ENCODE assay signal across 16 cellular contexts in the genomic region with DNA sequence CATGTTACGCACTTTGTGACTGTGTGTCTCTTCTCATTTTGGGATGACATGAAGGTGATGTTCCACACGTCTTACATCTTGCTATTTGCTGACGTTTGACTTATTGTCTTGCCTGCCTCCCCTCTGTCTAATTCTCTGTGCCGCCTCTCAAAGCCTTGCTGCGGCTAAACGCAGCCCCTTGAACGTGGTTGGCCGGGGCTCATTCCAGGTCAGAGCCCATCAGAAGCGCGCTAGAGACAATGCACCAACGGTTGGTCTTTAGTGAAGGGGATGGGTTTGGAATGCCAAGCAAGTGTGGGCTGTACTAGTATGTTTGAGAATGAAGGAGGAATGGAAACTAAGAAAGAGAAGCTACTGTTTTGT. TPM values are rescaled to one million over a fixed set of nuclear protein-coding genes. Genes with fewer than 3 reads are reported as not detected.
DNase-seq lines count a peak whose midpoint lies in the region; ATAC-seq and TF ChIP-seq lines count a peak whose summit lies in the region.
"Had no signal": no experiment of that assay in that cellular context is flagged by ENCODE, and none has a peak within 500 bp of the region (broad histone marks: within the 10 kb centered on the region; RNA-seq: fewer than 3 reads in every experiment).

No MANE protein-coding gene starts in this region.

- H3K9me3 ChIP-seq in mesenchymal stem cell (ENCODE audit: control insufficient read depth, low read length) (no peaks in the 10 kb centered on the region), upper lobe of left lung (no peaks in the 10 kb centered on the region), gastroesophageal sphincter (no peaks in the 10 kb centered on the region)
- H3K9me3 ChIP-seq: ascending aorta, neutrophil had no signal

- no peaks in the 10 kb centered on the region for H3K9me3 Mint-ChIP-seq in activated naive CD4-positive, alpha-beta T cell treated with anti-CD3 and anti-CD28 coated beads, Interleukin-2, amount 50 U/mL, for 72 hours
- no peaks in the 10 kb centered on the region for H3K9me3 Mint-ChIP-seq in activated naive CD4-positive, alpha-beta T cell treated with anti-CD3 and anti-CD28 coated beads, Interleukin-2, amount 10 ng/mL, durations not matched to agents 7 days and 5 days
- no peaks in the 10 kb centered on the region for H3K9me3 Mint-ChIP-seq in activated naive CD8-positive, alpha-beta T cell (ENCODE audit: low read depth)
- H3K9me3 Mint-ChIP-seq: T-helper 1 cell treated with Interleukin-12 subunit alpha and Interleukin-12 subunit beta and Interleukin-4 antibody, amounts not matched to agents 30 μg/mL and 1 μg/mL, for 36 hours had no signal

- no peak overlapping the region for H3K23ac ChIP-seq in mesenchymal stem cell (ENCODE audit: low read length in 2 of 2)

- H4K91ac ChIP-seq in mesenchymal stem cell (ENCODE audit: low read length) = no peak overlapping the region

- H3K4ac ChIP-seq in mesenchymal stem cell (ENCODE audit: low read depth in 1 of 2, low read length in 2 of 2) = no peak overlapping the region

- H2BK120ac ChIP-seq in mesenchymal stem cell (ENCODE audit: low read depth, low read length) = no peak overlapping the region

- no peak overlapping the region for H3K14ac ChIP-seq in mesenchymal stem cell (ENCODE audit: low read length in 2 of 2)

- CTCF ChIA-PET in activated naive CD4-positive, alpha-beta T cell treated with anti-CD3 and anti-CD28 coated beads, Interleukin-2, amount 10 ng/mL, durations not matched to agents 7 days and 5 days (lab: Charles Lee) = no interaction called here

- no peaks in the 10 kb centered on the region for H3K27me3 Mint-ChIP-seq in activated naive CD4-positive, alpha-beta T cell treated with anti-CD3 and anti-CD28 coated beads, Interleukin-2, amount 10 ng/mL, durations not matched to agents 7 days and 5 days
- no peaks in the 10 kb centered on the region for H3K27me3 Mint-ChIP-seq in activated naive CD8-positive, alpha-beta T cell

- peaks cover 3% of the 10 kb centered on the region for H3K4me1 Mint-ChIP-seq in activated naive CD4-positive, alpha-beta T cell treated with anti-CD3 and anti-CD28 coated beads, Interleukin-2, amount 10 ng/mL, durations not matched to agents 7 days and 5 days
- H3K4me1 Mint-ChIP-seq in activated naive CD8-positive, alpha-beta T cell (ENCODE audit: low read depth) = peaks cover 74% of the 10 kb centered on the region

- H4K8ac ChIP-seq in mesenchymal stem cell (ENCODE audit: low read length) = peak overlapping the region; percentile 27

- H3K4me3 ChIP-seq in mesenchymal stem cell (ENCODE audit: insufficient read depth in 1 of 2, low read depth in 1 of 2, low read length in 2 of 2) = no peak overlapping the region
- H3K4me3 ChIP-seq in upper lobe of left lung = no peak overlapping the region
- no peak overlapping the region for H3K4me3 ChIP-seq in gastroesophageal sphincter
- H3K4me3 ChIP-seq: ascending aorta had no signal

- H3K4me3 Mint-ChIP-seq in activated naive CD4-positive, alpha-beta T cell treated with anti-CD3 and anti-CD28 coated beads, Interleukin-2, amount 10 ng/mL, durations not matched to agents 7 days and 5 days = no peak overlapping the region
- H3K4me3 Mint-ChIP-seq in activated naive CD8-positive, alpha-beta T cell = no peak overlapping the region
- H3K4me3 Mint-ChIP-seq: T-helper 1 cell treated with Interleukin-12 subunit alpha and Interleukin-12 subunit beta and Interleukin-4 antibody, amounts not matched to agents 30 μg/mL and 1 μg/mL, for 36 hours had no signal

- H3K4me2 ChIP-seq in mesenchymal stem cell (ENCODE audit: low read length, poor library complexity, severe bottlenecking) = no peak overlapping the region

- H2BK15ac ChIP-seq in mesenchymal stem cell (ENCODE audit: low read depth, poor library complexity, severe bottlenecking) = no peak overlapping the region

- DNase-seq in activated naive CD4-positive, alpha-beta T cell treated with anti-CD3 and anti-CD28 coated beads, Interleukin-2, amount 50 U/mL, for 72 hours (ENCODE audit: low spot score in 2 of 2) = no peak
- no peak for DNase-seq in activated naive CD4-positive, alpha-beta T cell treated with anti-CD3 and anti-CD28 coated beads, Interleukin-2, amount 10 ng/mL, durations not matched to agents 7 days and 5 days
- DNase-seq in mesenchymal stem cell = no peak
- no peak for DNase-seq in upper lobe of left lung
- DNase-seq in SK-N-DZ (ENCODE audit: low spot score) = no peak
- DNase-seq: dermis blood vessel endothelial cell; islet precursor cell; Karpas-422; mesendoderm; NK-92 treated with Interleukin-12 subunit alpha and Interleukin-12 subunit beta, amount 100 ng/mL, for 24 hours had no signal

- H2BK5ac ChIP-seq in mesenchymal stem cell (ENCODE audit: low read depth, low read length, poor library complexity, severe bottlenecking) = no peak overlapping the region

- peak in 1 of 2 donors; percentile 24 for ATAC-seq in activated naive CD4-positive, alpha-beta T cell treated with anti-CD3 and anti-CD28 coated beads, Interleukin-2, amount 50 U/mL, for 72 hours
- ATAC-seq in HG03565 (IDR thresholded peaks at IDR 0.05; ENCODE audit: unreplicated experiment) = no peak
- ATAC-seq in upper lobe of left lung (ENCODE audit: low FRiP score in 2 of 2) = no peak
- ATAC-seq in gastroesophageal sphincter = no peak

- no peak overlapping the region for H3K18ac ChIP-seq in mesenchymal stem cell (ENCODE audit: low read depth in 1 of 2, low read length in 2 of 2)

- H3K36me3 ChIP-seq in mesenchymal stem cell (ENCODE audit: control insufficient read depth in 1 of 2, insufficient read depth in 2 of 2, low read depth in 1 of 2, low read length in 2 of 2) (peaks cover 0 to 3% of the 10 kb centered on the region in 2 experiments), upper lobe of left lung (no peaks in the 10 kb centered on the region), gastroesophageal sphincter (no peaks in the 10 kb centered on the region)
- H3K36me3 ChIP-seq: ascending aorta, neutrophil had no signal

- TF ChIP-seq CTCF in upper lobe of left lung (IDR thresholded peaks at IDR 0.05) (no peak), gastroesophageal sphincter (IDR thresholded peaks at IDR 0.05) (no peak)

- H2BK12ac ChIP-seq in mesenchymal stem cell (ENCODE audit: low read length in 2 of 2) = no peak overlapping the region

- H3K4me1 ChIP-seq in mesenchymal stem cell (ENCODE audit: control insufficient read depth, insufficient read depth, low read depth, low read length) (peaks cover 25% of the 10 kb centered on the region), upper lobe of left lung (peaks cover 15 to 30% (median 25%) of the 10 kb centered on the region in 4 donors), gastroesophageal sphincter (peaks cover 3 to 77% (median 25%) of the 10 kb centered on the region in 3 donors)

- H3K79me1 ChIP-seq in mesenchymal stem cell (replicated peaks; ENCODE audit: low read length, poor library complexity, severe bottlenecking) = peaks cover 16% of the 10 kb centered on the region

- H3K27ac Mint-ChIP-seq in activated naive CD4-positive, alpha-beta T cell treated with anti-CD3 and anti-CD28 coated beads, Interleukin-2, amount 50 U/mL, for 72 hours = peak overlapping the region; percentile 80 to 89
- no peak overlapping the region for H3K27ac Mint-ChIP-seq in activated naive CD4-positive, alpha-beta T cell treated with anti-CD3 and anti-CD28 coated beads, Interleukin-2, amount 10 ng/mL, durations not matched to agents 7 days and 5 days
- H3K27ac Mint-ChIP-seq in activated naive CD8-positive, alpha-beta T cell = peak overlapping the region; percentile 92

- H3K27ac ChIP-seq in mesenchymal stem cell (ENCODE audit: low read length, poor library complexity, severe bottlenecking) = no peak overlapping the region
- no peak overlapping the region for H3K27ac ChIP-seq in upper lobe of left lung
- H3K27ac ChIP-seq in gastroesophageal sphincter = no peak overlapping the region
- H3K27ac ChIP-seq: ascending aorta, neutrophil had no signal

- TF ChIP-seq POLR2A in upper lobe of left lung (IDR thresholded peaks at IDR 0.05) (no peak), gastroesophageal sphincter (IDR thresholded peaks at IDR 0.05) (no peak)

- no peak overlapping the region for H3K9ac ChIP-seq in mesenchymal stem cell (ENCODE audit: low read length)

- H2AFZ ChIP-seq in mesenchymal stem cell (ENCODE audit: low read depth, low read length) = no peak overlapping the region

- WGBS in mesenchymal stem cell = 90% methylated on average over 11 of the region's 11 CpGs
- 88 to 92% methylated on average over 11 of the region's 11 CpGs for WGBS in upper lobe of left lung, 2 donors
- WGBS in gastroesophageal sphincter (ENCODE audit: low coverage in 1 of 2), 2 donors = 84 to 100% methylated on average over 2 to 11 of the region's 11 CpGs

- H3K27me3 ChIP-seq in mesenchymal stem cell (ENCODE audit: control insufficient read depth in 1 of 2, insufficient read depth in 1 of 2, low read length in 2 of 2) = no peaks in the 10 kb centered on the region
- no peaks in the 10 kb centered on the region for H3K27me3 ChIP-seq in upper lobe of left lung
- H3K27me3 ChIP-seq in gastroesophageal sphincter = no peaks in the 10 kb centered on the region
- H3K27me3 ChIP-seq: ascending aorta, neutrophil had no signal

- H3K36me3 Mint-ChIP-seq in activated naive CD4-positive, alpha-beta T cell treated with anti-CD3 and anti-CD28 coated beads, Interleukin-2, amount 50 U/mL, for 72 hours = no peaks in the 10 kb centered on the region
- H3K36me3 Mint-ChIP-seq in activated naive CD4-positive, alpha-beta T cell treated with anti-CD3 and anti-CD28 coated beads, Interleukin-2, amount 10 ng/mL, durations not matched to agents 7 days and 5 days = no peaks in the 10 kb centered on the region
- peaks cover 4% of the 10 kb centered on the region for H3K36me3 Mint-ChIP-seq in activated naive CD8-positive, alpha-beta T cell

- no peak for TF ChIP-seq EP300 in upper lobe of left lung (IDR thresholded peaks at IDR 0.05)
- no peak for TF ChIP-seq EP300 in gastroesophageal sphincter (IDR thresholded peaks at IDR 0.05)

- peak overlapping the region; percentile 36 for H2AK5ac ChIP-seq in mesenchymal stem cell (ENCODE audit: low read length, severe bottlenecking)

RNA-seq across cellular contexts. Expression of gene WDR20, which starts 45.0 kb away (rescaled TPM):
- total RNA-seq in activated naive CD4-positive, alpha-beta T cell treated with anti-CD3 and anti-CD28 coated beads, Interleukin-2, amount 50 U/mL, for 72 hours = 10 to 100 TPM; 30.1 to 34.2 TPM
- polyA plus RNA-seq in mesenchymal stem cell (2013, experiment 1 of 2) = 12.6 TPM
- 12.4 TPM for polyA plus RNA-seq in mesenchymal stem cell (2013, experiment 2 of 2)
- total RNA-seq in upper lobe of left lung = 10 to 100 TPM; 16.3 to 28.8 (median 20.6) TPM
- 10 to 100 TPM; 24.6 to 33.0 (median 28.9) TPM for total RNA-seq in gastroesophageal sphincter
- 7.9 and 10.4 TPM in 2 replicates for polyA plus RNA-seq in SK-N-DZ (2014; cell fraction: cytosol; rRNA removed)
- polyA plus RNA-seq in SK-N-DZ (2014; cell fraction: nucleus; rRNA removed) = 5.5 and 11.2 TPM in 2 replicates
